Comparison of ENCODE assay signal across 8 cellular contexts in genomic region chr5:9498541-9499497, GRCh38.
DNase-seq lines count a peak whose midpoint lies in the region; ATAC-seq and TF ChIP-seq lines count a peak whose summit lies in the region.

No MANE protein-coding gene starts in this region.

- peak; percentile 5 for DNase-seq in COLO668 (lab: John Stamatoyannopoulos, UW; ENCODE audit: unreplicated experiment)
- peak; percentile 84 for DNase-seq in NCI-H748 (lab: John Stamatoyannopoulos, UW; ENCODE audit: unreplicated experiment)
- peak; percentile 33 for DNase-seq in fibroblast of pulmonary artery (ENCODE audit: low read depth)
- no peak for DNase-seq in activated CD8-positive, alpha-beta memory T cell treated with anti-CD3 and anti-CD28 coated beads, Interleukin-2, amount 50 U/mL, for 48 hours
- no peak for DNase-seq in coronary artery (ENCODE audit: low spot score)
- DNase-seq in stimulated activated naive CD8-positive, alpha-beta T cell treated with anti-CD3 and anti-CD28 coated beads, Interleukin-15, amount 100 ng/mL, for 72 hours: no peak
- no peak for DNase-seq in AG20443 (ENCODE audit: low spot score)

- ATAC-seq in GM19023 (IDR thresholded peaks at IDR 0.05; ENCODE audit: unreplicated experiment): peak; percentile 43
- ATAC-seq in stimulated activated naive CD8-positive, alpha-beta T cell treated with anti-CD3 and anti-CD28 coated beads, Interleukin-15, amount 100 ng/mL, for 72 hours: no peak

- H3K9me3 Mint-ChIP-seq in stimulated activated naive CD8-positive, alpha-beta T cell treated with anti-CD3 and anti-CD28 coated beads, Interleukin-15, amount 100 ng/mL, for 72 hours: no peaks in the 10 kb centered on the region

- no peaks in the 10 kb centered on the region for H3K27me3 Mint-ChIP-seq in stimulated activated naive CD8-positive, alpha-beta T cell treated with anti-CD3 and anti-CD28 coated beads, Interleukin-15, amount 100 ng/mL, for 72 hours

- H3K4me3 ChIP-seq in fibroblast of pulmonary artery (replicated peaks; ENCODE audit: low read depth, low read length) (no peak overlapping the region), coronary artery (no peak overlapping the region)

- no peak overlapping the region for H3K27ac Mint-ChIP-seq in stimulated activated naive CD8-positive, alpha-beta T cell treated with anti-CD3 and anti-CD28 coated beads, Interleukin-15, amount 100 ng/mL, for 72 hours

- TF ChIP-seq CTCF in fibroblast of pulmonary artery (IDR thresholded peaks at IDR 0.05; ENCODE audit: low read length, missing control alignments): peak; percentile 51
- TF ChIP-seq CTCF in coronary artery (IDR thresholded peaks at IDR 0.05): no peak

- H3K27ac ChIP-seq in coronary artery: no peak overlapping the region

- no peaks in the 10 kb centered on the region for H3K4me1 Mint-ChIP-seq in stimulated activated naive CD8-positive, alpha-beta T cell treated with anti-CD3 and anti-CD28 coated beads, Interleukin-15, amount 100 ng/mL, for 72 hours

- H3K4me3 Mint-ChIP-seq in stimulated activated naive CD8-positive, alpha-beta T cell treated with anti-CD3 and anti-CD28 coated beads, Interleukin-15, amount 100 ng/mL, for 72 hours: no peak overlapping the region

Comparison
In these comparisons a context has a peak if more than half of its experiments do, and no peak if none do; other contexts are left out.
1. DNase-seq: peak in COLO668 (single experiment), NCI-H748 (single experiment) and fibroblast of pulmonary artery (single experiment); none in activated CD8-positive, alpha-beta memory T cell treated with anti-CD3 and anti-CD28 coated beads, Interleukin-2, amount 50 U/mL, for 48 hours (single experiment), coronary artery (single experiment), stimulated activated naive CD8-positive, alpha-beta T cell treated with anti-CD3 and anti-CD28 coated beads, Interleukin-15, amount 100 ng/mL, for 72 hours (0 of 2) and AG20443 (single experiment).